Comparison of ENCODE assay signal across 11 cellular contexts in the genomic region with DNA sequence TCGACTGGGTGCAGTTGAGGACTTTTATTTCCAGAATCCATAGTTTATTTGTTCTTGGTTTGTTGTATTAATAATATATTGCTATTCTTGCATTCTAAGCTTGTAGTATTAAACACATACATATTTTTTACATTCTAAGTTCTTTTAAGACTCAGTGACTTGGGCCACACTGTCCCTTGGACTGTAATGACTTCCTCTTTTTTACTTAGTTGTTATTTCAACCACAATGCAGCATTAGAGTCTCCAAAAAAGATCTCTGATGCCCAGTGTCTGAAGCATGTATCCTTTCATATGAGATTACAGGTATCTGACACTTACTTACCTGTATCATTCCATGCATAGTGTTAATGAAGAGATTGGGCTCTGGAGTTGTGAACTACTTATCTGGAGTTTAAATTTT.
DNase-seq lines count a peak whose midpoint lies in the region; ATAC-seq, FAIRE-seq and TF ChIP-seq lines count a peak whose summit lies in the region.
"Had no signal": no experiment of that assay in that cellular context is flagged by ENCODE, and none has a peak within 500 bp of the region (broad histone marks: within the 10 kb centered on the region; RNA-seq: fewer than 3 reads in every experiment).

No MANE protein-coding gene starts in this region.

- POLR2A ChIA-PET in activated CD4-positive, alpha-beta T cell treated with anti-CD3 and anti-CD28 coated beads for 36 hours (lab: Charles Lee) = no interaction called here

- H3K36me3 Mint-ChIP-seq in activated CD4-positive, alpha-beta T cell treated with anti-CD3 and anti-CD28 coated beads for 36 hours (ENCODE audit: low read depth) = no peaks in the 10 kb centered on the region
- H3K36me3 Mint-ChIP-seq: activated CD8-positive, alpha-beta memory T cell treated with anti-CD3 and anti-CD28 coated beads, Interleukin-2, amount 10 ng/mL, durations not matched to agents 7 days and 5 days; T-cell had no signal

- TF ChIP-seq POLR2A in GM12892 (IDR thresholded peaks at IDR 0.05; ENCODE audit: low read depth, low read length) = no peak

- H3K9me3 Mint-ChIP-seq in activated CD4-positive, alpha-beta T cell treated with anti-CD3 and anti-CD28 coated beads for 36 hours (ENCODE audit: low read depth) = peaks cover 7% of the 10 kb centered on the region

- intact Hi-C loops in activated CD4-positive, alpha-beta T cell treated with anti-CD3 and anti-CD28 coated beads for 36 hours (cut with DNase I, micrococcal nuclease) = no loop called here

- in situ Hi-C loops in G401 (cut with HindIII; ENCODE audit: low sequenced_read_pairs) = no loop called here

- FAIRE-seq in GM12892 (lab: Jason Lieb, UNC) = no peak

- ATAC-seq in GM18519 (IDR thresholded peaks at IDR 0.05; ENCODE audit: low FRiP score, unreplicated experiment) (peak; percentile 81), GM21717 (IDR thresholded peaks at IDR 0.05; ENCODE audit: unreplicated experiment) (peak; percentile 76), HG03442 (IDR thresholded peaks at IDR 0.05; ENCODE audit: unreplicated experiment) (peak; percentile 77)
- no peak for ATAC-seq in activated CD4-positive, alpha-beta T cell treated with anti-CD3 and anti-CD28 coated beads for 36 hours
- ATAC-seq: activated CD8-positive, alpha-beta memory T cell treated with anti-CD3 and anti-CD28 coated beads, Interleukin-2, amount 10 ng/mL, durations not matched to agents 7 days and 5 days; T-cell had no signal

- CTCF ChIA-PET in activated CD4-positive, alpha-beta T cell treated with anti-CD3 and anti-CD28 coated beads for 36 hours (lab: Charles Lee) = interaction anchor here (0.7 kb wide), 1 partner anchor 116 kb away, joined by 3 read pairs; no protein-coding TSS in a partner anchor

- DNase-seq in OCI-M1 (lab: John Stamatoyannopoulos, UW) (peak; percentile 76), medulla oblongata (ENCODE audit: extremely low spot score) (no peak), GM12892 (ENCODE audit: insufficient read length) (no peak), G401 (ENCODE audit: low spot score) (no peak)
- no peak for DNase-seq in activated CD4-positive, alpha-beta T cell treated with anti-CD3 and anti-CD28 coated beads for 36 hours
- DNase-seq: activated CD8-positive, alpha-beta memory T cell treated with anti-CD3 and anti-CD28 coated beads, Interleukin-2, amount 10 ng/mL, durations not matched to agents 7 days and 5 days; activated naive CD4-positive, alpha-beta T cell treated with anti-CD3 and anti-CD28 coated beads for 36 hours; T-cell had no signal

- no peaks in the 10 kb centered on the region for H3K27me3 Mint-ChIP-seq in activated CD4-positive, alpha-beta T cell treated with anti-CD3 and anti-CD28 coated beads for 36 hours
- H3K27me3 Mint-ChIP-seq: activated CD8-positive, alpha-beta memory T cell treated with anti-CD3 and anti-CD28 coated beads, Interleukin-2, amount 10 ng/mL, durations not matched to agents 7 days and 5 days; T-cell had no signal

- H3K27ac Mint-ChIP-seq in activated CD4-positive, alpha-beta T cell treated with anti-CD3 and anti-CD28 coated beads for 36 hours = no peak overlapping the region
- H3K27ac Mint-ChIP-seq: activated CD8-positive, alpha-beta memory T cell treated with anti-CD3 and anti-CD28 coated beads, Interleukin-2, amount 10 ng/mL, durations not matched to agents 7 days and 5 days; activated naive CD4-positive, alpha-beta T cell treated with anti-CD3 and anti-CD28 coated beads for 36 hours; T-cell had no signal

- no peaks in the 10 kb centered on the region for H3K4me1 Mint-ChIP-seq in activated CD4-positive, alpha-beta T cell treated with anti-CD3 and anti-CD28 coated beads for 36 hours
- H3K4me1 Mint-ChIP-seq: activated CD8-positive, alpha-beta memory T cell treated with anti-CD3 and anti-CD28 coated beads, Interleukin-2, amount 10 ng/mL, durations not matched to agents 7 days and 5 days; T-cell had no signal

- H3K4me3 Mint-ChIP-seq in activated CD4-positive, alpha-beta T cell treated with anti-CD3 and anti-CD28 coated beads for 36 hours = no peak overlapping the region
- H3K4me3 Mint-ChIP-seq: activated CD8-positive, alpha-beta memory T cell treated with anti-CD3 and anti-CD28 coated beads, Interleukin-2, amount 10 ng/mL, durations not matched to agents 7 days and 5 days; activated naive CD4-positive, alpha-beta T cell treated with anti-CD3 and anti-CD28 coated beads for 36 hours; T-cell had no signal
